Comparison of ENCODE assay signal across 12 cellular contexts in the genomic region with DNA sequence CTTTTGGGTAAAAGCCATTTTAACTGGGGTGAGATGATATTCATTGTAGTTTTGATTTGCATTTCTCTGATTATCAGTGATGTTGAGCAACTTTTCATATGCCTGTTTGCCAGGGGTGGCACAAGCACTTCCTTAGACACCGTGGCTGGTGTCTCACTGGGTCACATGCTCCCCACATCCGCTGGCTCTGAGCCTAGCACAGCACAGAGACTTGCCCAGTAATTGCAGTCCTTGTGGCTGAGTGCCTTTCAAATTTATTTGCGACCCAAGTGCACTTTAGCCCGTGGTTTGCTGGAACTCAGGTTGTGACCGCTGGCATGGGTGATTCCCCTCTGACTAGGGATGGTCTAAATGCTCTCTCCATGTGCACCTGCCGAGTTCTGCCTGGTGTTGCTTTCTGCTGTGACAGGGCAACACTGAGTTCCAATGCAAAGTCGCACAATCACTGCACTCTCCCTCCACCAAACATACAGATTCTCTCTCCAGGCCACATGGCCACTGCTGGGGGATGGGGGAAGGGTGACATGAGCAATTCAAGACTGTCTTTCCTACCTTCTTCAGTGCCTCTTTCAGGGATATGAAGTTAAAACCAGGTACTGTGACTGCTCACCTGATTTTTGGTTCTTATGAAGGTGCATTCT.
DNase-seq lines count a peak whose midpoint lies in the region; TF ChIP-seq lines count a peak whose summit lies in the region.
"Had no signal": no experiment of that assay in that cellular context is flagged by ENCODE, and none has a peak within 500 bp of the region (broad histone marks: within the 10 kb centered on the region; RNA-seq: fewer than 3 reads in every experiment).

No MANE protein-coding gene starts in this region.

- peak overlapping the region; percentile 50 for H3K27ac Mint-ChIP-seq in endodermal cell
- H3K27ac Mint-ChIP-seq: stimulated activated memory B cell treated with anti-CD40 and anti-IgM and Interleukin-4, amounts not matched to agents 10 μg/mL and 1 μg/mL and 100 μg/mL, for 72 hours had no signal

- no peaks in the 10 kb centered on the region for H3K36me3 Mint-ChIP-seq in endodermal cell (ENCODE audit: low read depth)

- DNase-seq in stimulated activated CD8-positive, alpha-beta memory T cell treated with anti-CD3 and anti-CD28 coated beads, Interleukin-4, amount 100 ng/mL, for 24 hours (ENCODE audit: low read depth) = peak; percentile 0
- DNase-seq in stimulated activated CD8-positive, alpha-beta memory T cell treated with anti-CD3 and anti-CD28 coated beads, Interleukin-4, amount 100 ng/mL, for 48 hours = no peak
- DNase-seq in NCI-H510A treated with DMSO at 0.1 percent for 48 hours (lab: John Stamatoyannopoulos, UW) = peak; percentile 11
- DNase-seq in endodermal cell = no peak
- no peak for DNase-seq in iPS-NIHi11 (ENCODE audit: low spot score)
- no peak for DNase-seq in vagina (ENCODE audit: extremely low spot score in 2 of 2)
- no peak for DNase-seq in D341Med (ENCODE audit: low spot score)
- no peak for DNase-seq in NCI-H1930 (lab: John Stamatoyannopoulos, UW)
- DNase-seq: amygdala, left cardiac atrium had no signal

- H3K27me3 Mint-ChIP-seq in endodermal cell (ENCODE audit: insufficient read depth) = no peaks in the 10 kb centered on the region
- H3K27me3 Mint-ChIP-seq: stimulated activated memory B cell treated with anti-CD40 and anti-IgM and Interleukin-4, amounts not matched to agents 10 μg/mL and 1 μg/mL and 100 μg/mL, for 72 hours had no signal

- no peaks in the 10 kb centered on the region for H3K36me3 ChIP-seq in endodermal cell (ENCODE audit: control insufficient read depth, insufficient read depth, low read length)
- H3K36me3 ChIP-seq in vagina = no peaks in the 10 kb centered on the region

- TF ChIP-seq CTCF in endodermal cell (conservative IDR thresholded peaks at IDR 0.05) = no peak
- no peak for TF ChIP-seq CTCF in vagina (IDR thresholded peaks at IDR 0.05)

- no peak overlapping the region for H3K9ac ChIP-seq in endodermal cell (ENCODE audit: extremely low read depth, low read length, poor library complexity, severe bottlenecking)

- peaks cover 8% of the 10 kb centered on the region for H3K4me1 ChIP-seq in endodermal cell (ENCODE audit: control insufficient read depth, insufficient read depth, low read length)
- peaks cover 5% of the 10 kb centered on the region for H3K4me1 ChIP-seq in vagina

- H3K4me1 Mint-ChIP-seq in endodermal cell = peaks cover 32% of the 10 kb centered on the region

- H3K9me3 Mint-ChIP-seq in endodermal cell = no peaks in the 10 kb centered on the region

- no peak overlapping the region for H3K27ac ChIP-seq in endodermal cell (ENCODE audit: low read depth, low read length)
- H3K27ac ChIP-seq in vagina = no peak overlapping the region
- H3K27ac ChIP-seq: epithelial cell of prostate had no signal

- H3K4me3 ChIP-seq in endodermal cell (ENCODE audit: low read length) (no peak overlapping the region), vagina (no peak overlapping the region)

- H3K9me3 ChIP-seq in endodermal cell (ENCODE audit: control insufficient read depth, low read length) (peaks cover 5% of the 10 kb centered on the region), vagina (no peaks in the 10 kb centered on the region)

- no peak for TF ChIP-seq POLR2A in vagina (IDR thresholded peaks at IDR 0.05)

- intact Hi-C loops in vagina (cut with DNase I) = no loop called here

- 93 to 99% methylated on average over 6 to 7 of the region's 7 CpGs for WGBS in endodermal cell (ENCODE audit: insufficient coverage in 1 of 2, insufficient read length in 1 of 2), 2 experiments

- no peaks in the 10 kb centered on the region for H3K27me3 ChIP-seq in endodermal cell (ENCODE audit: control insufficient read depth, insufficient read depth, low read length, poor library complexity, severe bottlenecking)
- no peaks in the 10 kb centered on the region for H3K27me3 ChIP-seq in vagina

- H3K4me3 Mint-ChIP-seq in endodermal cell = no peak overlapping the region
- H3K4me3 Mint-ChIP-seq: stimulated activated memory B cell treated with anti-CD40 and anti-IgM and Interleukin-4, amounts not matched to agents 10 μg/mL and 1 μg/mL and 100 μg/mL, for 72 hours had no signal

Comparison
In these comparisons a context has a peak if more than half of its experiments do, and no peak if none do; other contexts are left out.
1. DNase-seq: peak in stimulated activated CD8-positive, alpha-beta memory T cell treated with anti-CD3 and anti-CD28 coated beads, Interleukin-4, amount 100 ng/mL, for 24 hours (single experiment) and NCI-H510A treated with DMSO at 0.1 percent for 48 hours (single experiment); none in stimulated activated CD8-positive, alpha-beta memory T cell treated with anti-CD3 and anti-CD28 coated beads, Interleukin-4, amount 100 ng/mL, for 48 hours (single experiment), endodermal cell (single experiment), iPS-NIHi11 (single experiment), vagina (0 of 2), D341Med (single experiment) and NCI-H1930 (0 of 2).